ENCODE assay signal across 8 cellular contexts in genomic region chr13:80339578-80339840, GRCh38. TPM values are rescaled to one million over a fixed set of nuclear protein-coding genes. Genes with fewer than 3 reads are reported as not detected.
DNase-seq lines count a peak whose midpoint lies in the region; ATAC-seq and TF ChIP-seq lines count a peak whose summit lies in the region.

No MANE protein-coding gene starts in this region.

- H3K9me3 Mint-ChIP-seq in CD8-positive, alpha-beta T cell, result no peaks in the 10 kb centered on the region

- intact Hi-C loops in CD8-positive, alpha-beta T cell (cut with DNase I, micrococcal nuclease), result no loop called here

- no peaks in the 10 kb centered on the region for H3K36me3 ChIP-seq in CD8-positive, alpha-beta T cell (ENCODE audit: insufficient read depth, low read length)
- H3K36me3 ChIP-seq in esophagus (ENCODE audit: control insufficient read depth in 2 of 2, insufficient read depth in 2 of 2, low read length in 1 of 2), result peaks cover 0 to 3% of the 10 kb centered on the region in 2 donors
- peaks cover 9% of the 10 kb centered on the region for H3K36me3 ChIP-seq in neutrophil

- H3K4me1 Mint-ChIP-seq in CD8-positive, alpha-beta T cell (ENCODE audit: low read depth), result peaks cover 29% of the 10 kb centered on the region

- no peak for DNase-seq in CD8-positive, alpha-beta T cell
- DNase-seq in OCI-M1 (lab: John Stamatoyannopoulos, UW) (peak; percentile 70), NCI-H446 treated with DMSO at 0.1 percent for 48 hours (lab: John Stamatoyannopoulos, UW) (no peak), NCI-H1105 treated with DMSO at 0.1 percent for 48 hours (lab: John Stamatoyannopoulos, UW) (no peak)
- no peak for DNase-seq in activated T-cell treated with anti-CD3 and anti-CD28 coated beads, Interleukin-2, amount 50 U/mL, for 48 hours

- H3K27me3 Mint-ChIP-seq in CD8-positive, alpha-beta T cell (ENCODE audit: low read depth), result peaks cover 22% of the 10 kb centered on the region

- 0 to 1% methylated on average over 4 of the region's 4 CpGs for WGBS in esophagus, 2 donors

- H3K27ac Mint-ChIP-seq in CD8-positive, alpha-beta T cell, result no peak overlapping the region

- H3K27me3 ChIP-seq in CD8-positive, alpha-beta T cell (ENCODE audit: insufficient read depth, low read length), result peaks cover 4% of the 10 kb centered on the region
- H3K27me3 ChIP-seq in esophagus (ENCODE audit: control insufficient read depth in 1 of 2, insufficient read depth in 2 of 2, low read length in 2 of 2), result no peaks in the 10 kb centered on the region
- peaks cover 3% of the 10 kb centered on the region for H3K27me3 ChIP-seq in neutrophil

- H3K36me3 Mint-ChIP-seq in CD8-positive, alpha-beta T cell, result no peaks in the 10 kb centered on the region

- no peak overlapping the region for H3K4me3 Mint-ChIP-seq in CD8-positive, alpha-beta T cell

- H3K4me3 ChIP-seq in CD8-positive, alpha-beta T cell (ENCODE audit: low read depth, low read length), result peak overlapping the region; percentile 13
- H3K4me3 ChIP-seq in esophagus (ENCODE audit: low read depth in 1 of 2, low read length in 2 of 2), result peak overlapping the region; percentile 66 to 76
- peak overlapping the region; percentile 62 to 81 for H3K4me3 ChIP-seq in neutrophil (ENCODE audit: low read depth in 1 of 2, low read length in 1 of 2)

- CTCF ChIA-PET in CD8-positive, alpha-beta T cell (lab: Charles Lee), result interaction anchor here (0.7 to 1.5 kb wide), 2 partner anchors 10 to 615 kb away, joined by 3 read pairs; no protein-coding TSS in a partner anchor

- POLR2A ChIA-PET in CD8-positive, alpha-beta T cell (lab: Charles Lee), result no interaction called here

- H3K27ac ChIP-seq in CD8-positive, alpha-beta T cell (ENCODE audit: low read depth, low read length), result no peak overlapping the region
- peak overlapping the region; percentile 74 to 97 for H3K27ac ChIP-seq in esophagus (ENCODE audit: low read depth in 2 of 2, low read length in 1 of 2)
- peak overlapping the region; percentile 70 for H3K27ac ChIP-seq in neutrophil

- no peaks in the 10 kb centered on the region for H3K9me3 ChIP-seq in CD8-positive, alpha-beta T cell (ENCODE audit: low read length)
- H3K9me3 ChIP-seq in esophagus (ENCODE audit: control insufficient read depth in 2 of 2, insufficient read depth in 1 of 2, low read depth in 1 of 2, low read length in 1 of 2) (no peaks in the 10 kb centered on the region), neutrophil (no peaks in the 10 kb centered on the region)

- peaks cover 24% of the 10 kb centered on the region for H3K4me1 ChIP-seq in CD8-positive, alpha-beta T cell (ENCODE audit: insufficient read depth, low read length)
- peaks cover 2 to 8% of the 10 kb centered on the region in 2 donors for H3K4me1 ChIP-seq in esophagus (ENCODE audit: control insufficient read depth in 2 of 2, insufficient read depth in 2 of 2, low read length in 1 of 2)
- peaks cover 29 to 45% of the 10 kb centered on the region in 2 experiments for H3K4me1 ChIP-seq in neutrophil (ENCODE audit: control insufficient read depth in 1 of 2, insufficient read depth in 1 of 2, low read depth in 1 of 2, low read length in 1 of 2)

- TF ChIP-seq CTCF in CD8-positive, alpha-beta T cell (IDR thresholded peaks at IDR 0.05), result no peak
- TF ChIP-seq CTCF in neutrophil (IDR thresholded peaks at IDR 0.05), result no peak

- ATAC-seq in CD8-positive, alpha-beta T cell, result no peak
- no peak for ATAC-seq in GM21367 (IDR thresholded peaks at IDR 0.05; ENCODE audit: unreplicated experiment)

RNA-seq across cellular contexts. Expression of gene SPRY2, which starts 1.4 kb away (rescaled TPM):
- total RNA-seq in CD8-positive, alpha-beta T cell, result 1 to 10 TPM; 3.1 to 3.4 TPM
- 1 to 10 TPM; 5.3 to 8.3 TPM for polyA plus RNA-seq in esophagus

Comparison
In these comparisons a context has a peak if more than half of its experiments do, and no peak if none do; other contexts are left out.
1. H3K4me3 ChIP-seq: peak in every context shown above with its lines; median percentile 72 in neutrophil; 71 in esophagus; 13 in CD8-positive, alpha-beta T cell.